Comparison of ENCODE assay signal across 26 cellular contexts in genomic region chr7:132122901-132123300, GRCh38.
DNase-seq lines count a peak whose midpoint lies in the region; ATAC-seq, FAIRE-seq and TF ChIP-seq lines count a peak whose summit lies in the region.
"Had no signal": no experiment of that assay in that cellular context is flagged by ENCODE, and none has a peak within 500 bp of the region (broad histone marks: within the 10 kb centered on the region; RNA-seq: fewer than 3 reads in every experiment).

No MANE protein-coding gene starts in this region.

- intact Hi-C loops in IMR-90 (cut with micrococcal nuclease): no loop called here

- FAIRE-seq in H1 (lab: Jason Lieb, UNC): no peak
- FAIRE-seq: A204.1, GM12878, GM12892, GM18507 had no signal

- no peak overlapping the region for H3K56ac ChIP-seq in IMR-90 (ENCODE audit: extremely low read depth, insufficient read depth, low read length)
- no peak overlapping the region for H3K56ac ChIP-seq in H1 (replicated peaks; ENCODE audit: insufficient read length, low read depth, low read length)

- peaks cover 3% of the 10 kb centered on the region for H3K36me3 Mint-ChIP-seq in chondrocyte (ENCODE audit: low read depth)
- H3K36me3 Mint-ChIP-seq: CD14-positive monocyte; CD4-positive, alpha-beta memory T cell; CD4-positive, CD25-positive, alpha-beta regulatory T cell; CD8-positive, alpha-beta memory T cell had no signal

- DNase-seq in IMR-90 (no peak), H1 (ENCODE audit: low read depth in 1 of 2, low spot score in 2 of 2) (no peak), neuronal stem cell (ENCODE audit: low spot score) (no peak), chondrocyte (ENCODE audit: low spot score) (no peak)
- no peak for DNase-seq in activated CD4-positive, alpha-beta T cell treated with anti-CD3 and anti-CD28 coated beads, Interleukin-2, amount 50 U/mL, for 4 hours
- DNase-seq: 8988T; ACHN; BE2C; C1 segment of cervical spinal cord; CD4-positive, alpha-beta memory T cell; CD4-positive, CD25-positive, alpha-beta regulatory T cell; CD8-positive, alpha-beta memory T cell; COR-L47; DMS 273 treated with DMSO at 0.1 percent for 48 hours; DMS153; DMS53; DMS79; DND-41; EL; GDM1 had no signal

- no TSS peak for BruUV-seq in IMR-90 (replicated peaks; lab: Mats Ljungman, UMichigan)

- no peak overlapping the region for H2BK15ac ChIP-seq in IMR-90 (ENCODE audit: low read depth, low read length)
- H2BK15ac ChIP-seq in H1 (ENCODE audit: low read length): no peak overlapping the region; the same call in 1 of the 2 replicates
- no peak overlapping the region for H2BK15ac ChIP-seq in neuronal stem cell (ENCODE audit: low read length)

- no CpG with 5 or more reads among the region's 6 CpGs for whole genome bisulfite sequencing in IMR-90 (ENCODE audit: extremely low coverage in 2 of 2, insufficient read length in 1 of 2), 2 experiments
- WGBS in H1 (ENCODE audit: extremely low coverage in 1 of 2, insufficient coverage in 1 of 2, insufficient read length in 1 of 2, insufficient replicate concordance in 2 of 2, low coverage in 1 of 2, low lambda C conversion rate in 2 of 2, missing lambda C conversion rate in 1 of 2), 2 experiments: 91% methylated on average over 6 of the region's 6 CpGs; no CpG with 5 or more reads in 1 of the 2 experiments
- no CpG with 5 or more reads among the region's 6 CpGs for WGBS in neuronal stem cell (ENCODE audit: extremely low coverage in 2 of 2, insufficient read length in 2 of 2, insufficient replicate concordance in 1 of 2), 2 donors

- H3K36me3 ChIP-seq in IMR-90 (ENCODE audit: control insufficient read depth, insufficient read depth, low read length): no peaks in the 10 kb centered on the region
- no peaks in the 10 kb centered on the region for H3K36me3 ChIP-seq in H1 (ENCODE audit: control insufficient read depth in 2 of 4, insufficient read depth in 4 of 4, low read length in 3 of 4)
- H3K36me3 ChIP-seq in neuronal stem cell (replicated peaks in 1 of 2; ENCODE audit: control insufficient read depth in 2 of 2, insufficient read depth in 2 of 2, low read length in 2 of 2): no peaks in the 10 kb centered on the region
- H3K36me3 ChIP-seq: BE2C, BLaER1 had no signal

- H2AFZ ChIP-seq in IMR-90 (replicated peaks; ENCODE audit: low read length, poor library complexity) (peak overlapping the region; percentile 51), H1 (ENCODE audit: low read length) (0 out of 2 replicates have a peak overlapping the region, but pooled peaks have one; percentile 29), neuronal stem cell (ENCODE audit: low read length) (no peak overlapping the region)

- peaks cover 6% of the 10 kb centered on the region for H3K4me1 Mint-ChIP-seq in chondrocyte (ENCODE audit: low read depth)
- H3K4me1 Mint-ChIP-seq: CD14-positive monocyte; CD4-positive, alpha-beta memory T cell; CD4-positive, CD25-positive, alpha-beta regulatory T cell; CD8-positive, alpha-beta memory T cell had no signal

- no peak overlapping the region for H3K27ac Mint-ChIP-seq in chondrocyte (ENCODE audit: unreplicated experiment)
- H3K27ac Mint-ChIP-seq: CD14-positive monocyte; CD4-positive, alpha-beta memory T cell; CD4-positive, CD25-positive, alpha-beta regulatory T cell; CD8-positive, alpha-beta memory T cell had no signal

- H4K8ac ChIP-seq in IMR-90 (ENCODE audit: low read depth in 2 of 2, low read length in 2 of 2): no peak overlapping the region
- H4K8ac ChIP-seq in H1 (ENCODE audit: extremely low read depth, insufficient read depth, low read length): no peak overlapping the region
- H4K8ac ChIP-seq in neuronal stem cell (ENCODE audit: low read depth, low read length): no peak overlapping the region

- TF ChIP-seq POLR2A in IMR-90 (IDR thresholded peaks at IDR 0.05; ENCODE audit: low read depth, low read length) (no peak), H1 (IDR thresholded peaks at IDR 0.05; ENCODE audit: control extremely low read depth in 1 of 2, low read depth in 2 of 2, low read length in 2 of 2) (no peak)

- no peak overlapping the region for H4K91ac ChIP-seq in IMR-90 (ENCODE audit: insufficient read depth, low read depth, low read length)
- no peak overlapping the region for H4K91ac ChIP-seq in H1 (replicated peaks; ENCODE audit: insufficient read length, low read length)
- no peak overlapping the region for H4K91ac ChIP-seq in neuronal stem cell (ENCODE audit: low read depth, low read length, poor library complexity)

- dilution Hi-C loops in IMR-90 (cut with HindIII; ENCODE audit: low sequenced_read_pairs, unreplicated experiment): no loop called here

- no peaks in the 10 kb centered on the region; the same call in 1 of the 2 replicates for H3K27me3 ChIP-seq in IMR-90 (ENCODE audit: control insufficient read depth, insufficient read depth, low read length)
- no peaks in the 10 kb centered on the region for H3K27me3 ChIP-seq in H1 (replicated peaks in 1 of 4; ENCODE audit: control insufficient read depth in 3 of 4, extremely low read depth in 1 of 4, insufficient read depth in 3 of 4, low read length in 3 of 4)
- no peaks in the 10 kb centered on the region for H3K27me3 ChIP-seq in neuronal stem cell (ENCODE audit: control insufficient read depth in 3 of 3, insufficient read depth in 3 of 3, low read depth in 1 of 3, low read length in 3 of 3)
- H3K27me3 ChIP-seq: BE2C, BLaER1 had no signal

- TF ChIP-seq EP300 in H1 (IDR thresholded peaks at IDR 0.05; ENCODE audit: borderline replicate concordance in 1 of 2, low read depth in 2 of 2, low read length in 2 of 2): no peak

- H2BK20ac ChIP-seq in IMR-90 (ENCODE audit: low read depth, low read length) (no peak overlapping the region), H1 (ENCODE audit: low read length) (peak overlapping the region; percentile 21; the same call in 1 of the 2 replicates)

- H4K5ac ChIP-seq in IMR-90 (ENCODE audit: low read depth, low read length) (no peak overlapping the region), H1 (ENCODE audit: insufficient read length, low read depth, low read length) (no peak overlapping the region)

- no peak overlapping the region for H2AK9ac ChIP-seq in IMR-90 (replicated peaks; ENCODE audit: low read depth, low read length, poor library complexity)

- no peak overlapping the region for H3K4me3 ChIP-seq in IMR-90 (ENCODE audit: insufficient read depth, low read depth, low read length)
- no peak overlapping the region for H3K4me3 ChIP-seq in H1 (ENCODE audit: extremely low read depth in 1 of 4, insufficient read depth in 2 of 4, low read depth in 3 of 4, low read length in 4 of 4)
- H3K4me3 ChIP-seq in neuronal stem cell (ENCODE audit: low read length in 2 of 2): no peak overlapping the region
- H3K4me3 ChIP-seq: BLaER1, GM12878 had no signal

- H3K79me1 ChIP-seq in IMR-90 (ENCODE audit: low read depth in 1 of 2, low read length in 2 of 2) (no peaks in the 10 kb centered on the region), H1 (ENCODE audit: low read depth, low read length) (no peaks in the 10 kb centered on the region), neuronal stem cell (ENCODE audit: low read depth, low read length) (no peaks in the 10 kb centered on the region)

- no peak overlapping the region for H3K23ac ChIP-seq in IMR-90 (ENCODE audit: low read depth, low read length)
- H3K23ac ChIP-seq in H1 (ENCODE audit: insufficient read length): no peak overlapping the region
- no peak overlapping the region for H3K23ac ChIP-seq in neuronal stem cell (ENCODE audit: low read depth, low read length, poor library complexity)

- no peaks in the 10 kb centered on the region for H3K9me3 Mint-ChIP-seq in chondrocyte (ENCODE audit: low read depth)

- H2BK120ac ChIP-seq in IMR-90 (ENCODE audit: low read depth, low read length) (no peak overlapping the region), H1 (replicated peaks; ENCODE audit: low read depth, low read length) (no peak overlapping the region), neuronal stem cell (ENCODE audit: low read depth, low read length) (no peak overlapping the region)

- no peak overlapping the region for H3K18ac ChIP-seq in IMR-90 (ENCODE audit: low read depth, low read length)
- H3K18ac ChIP-seq in H1 (ENCODE audit: extremely low read depth, low read length): no peak overlapping the region
- H3K18ac ChIP-seq in neuronal stem cell (ENCODE audit: low read length): no peak overlapping the region

- peaks cover 2% of the 10 kb centered on the region; the same call in 1 of the 2 replicates for H3K23me2 ChIP-seq in H1 (ENCODE audit: low read depth, low read length)

- H3K27ac ChIP-seq in IMR-90 (ENCODE audit: insufficient read depth, low read length): no peak overlapping the region
- H3K27ac ChIP-seq in H1 (ENCODE audit: low read depth, low read length): no peak overlapping the region
- H3K27ac ChIP-seq in neuronal stem cell (replicated peaks; ENCODE audit: low read length): no peak overlapping the region
- H3K27ac ChIP-seq: BLaER1 had no signal

- H3K4ac ChIP-seq in IMR-90 (ENCODE audit: low read depth, low read length): no peak overlapping the region
- H3K4ac ChIP-seq in H1 (replicated peaks; ENCODE audit: insufficient read length, low read depth, low read length): no peak overlapping the region
- no peak overlapping the region for H3K4ac ChIP-seq in neuronal stem cell (ENCODE audit: low read length)

- no peak overlapping the region for H2BK5ac ChIP-seq in IMR-90 (ENCODE audit: low read depth, low read length, poor library complexity, severe bottlenecking)
- H2BK5ac ChIP-seq in H1 (ENCODE audit: low read depth, low read length): no peak overlapping the region
- H2BK5ac ChIP-seq in neuronal stem cell (ENCODE audit: low read length): no peak overlapping the region

- H3K27me3 Mint-ChIP-seq in chondrocyte (ENCODE audit: low read depth): no peaks in the 10 kb centered on the region

- H2BK12ac ChIP-seq in H1 (ENCODE audit: low read depth, low read length): no peak overlapping the region
- no peak overlapping the region for H2BK12ac ChIP-seq in neuronal stem cell (ENCODE audit: low read length)

- TF ChIP-seq RAD21 in IMR-90 (IDR thresholded peaks at IDR 0.05; ENCODE audit: low read length): no peak
- TF ChIP-seq RAD21 in H1 (IDR thresholded peaks at IDR 0.05 in 1 of 2, conservative IDR thresholded peaks at IDR 0.05 in 1 of 2; ENCODE audit: low read depth in 2 of 2, low read length in 2 of 2): no peak

- no peak overlapping the region for H3K14ac ChIP-seq in IMR-90 (replicated peaks; ENCODE audit: low read depth, low read length)
- H3K14ac ChIP-seq in H1 (ENCODE audit: insufficient read length): no peak overlapping the region
- H3K14ac ChIP-seq in neuronal stem cell (ENCODE audit: low read length): no peak overlapping the region

- H3K4me2 ChIP-seq in IMR-90 (ENCODE audit: low read depth, low read length) (no peak overlapping the region), H1 (ENCODE audit: insufficient read depth in 1 of 2, low read depth in 2 of 2, low read length in 2 of 2) (no peak overlapping the region), neuronal stem cell (ENCODE audit: insufficient read depth, low read length, poor library complexity, severe bottlenecking) (no peak overlapping the region)
- H3K4me2 ChIP-seq: BLaER1 had no signal

- H3K9me1 ChIP-seq in IMR-90 (ENCODE audit: insufficient read depth, low read length): no peaks in the 10 kb centered on the region

- H2AK5ac ChIP-seq in IMR-90 (ENCODE audit: low read depth, low read length): no peak overlapping the region
- no peak overlapping the region for H2AK5ac ChIP-seq in H1 (ENCODE audit: low read depth, low read length)
- H2AK5ac ChIP-seq in neuronal stem cell (ENCODE audit: low read depth, low read length): peak overlapping the region; percentile 6

- H3K79me2 ChIP-seq in H1 (ENCODE audit: control insufficient read depth in 1 of 2, insufficient read depth in 2 of 2, low read length in 2 of 2): no peaks in the 10 kb centered on the region

- POLR2A ChIA-PET in IMR-90 (lab: Charles Lee; ENCODE audit: unreplicated experiment) (no interaction called here), H1 (lab: Charles Lee; ENCODE audit: partially characterized antibody) (no interaction called here)

- TF ChIP-seq CTCF in IMR-90 (conservative IDR thresholded peaks at IDR 0.05; ENCODE audit: low read depth, low read length): no peak
- no peak for TF ChIP-seq CTCF in H1 (IDR thresholded peaks at IDR 0.05; ENCODE audit: control extremely low read depth in 1 of 3, insufficient read depth in 1 of 3, low read depth in 1 of 3, low read length in 3 of 3)
- TF ChIP-seq CTCF in chondrocyte (IDR thresholded peaks at IDR 0.05): no peak

- CTCF ChIA-PET in IMR-90 (lab: Yijun Ruan, JAX): no interaction called here
- CTCF ChIA-PET in H1 (lab: Charles Lee; ENCODE audit: partially characterized antibody): interaction anchor here (0.6 to 1.2 kb wide), 3 partner anchors 12 to 275 kb away, joined by 3 read pairs; no protein-coding TSS in a partner anchor

- no peaks in the 10 kb centered on the region for H3K4me1 ChIP-seq in IMR-90 (ENCODE audit: control insufficient read depth, insufficient read depth, low read length)
- H3K4me1 ChIP-seq in H1 (replicated peaks in 1 of 4; ENCODE audit: control insufficient read depth in 3 of 4, insufficient read depth in 4 of 4, low read length in 3 of 4): peaks cover 0 to 8% (median under 1%) of the 10 kb centered on the region in 4 experiments; a peak in 4 of 7 replicates
- H3K4me1 ChIP-seq in neuronal stem cell (ENCODE audit: control insufficient read depth in 2 of 2, insufficient read depth in 1 of 2, low read depth in 1 of 2, low read length in 2 of 2): peaks cover 0 to 2% of the 10 kb centered on the region in 2 donors
- H3K4me1 ChIP-seq: BE2C, BLaER1 had no signal

- H4K20me1 ChIP-seq in IMR-90 (ENCODE audit: insufficient read depth, low read length): no peaks in the 10 kb centered on the region
- H4K20me1 ChIP-seq in H1 (replicated peaks in 1 of 2; ENCODE audit: control insufficient read depth in 1 of 2, insufficient read depth in 2 of 2, low read length in 2 of 2): no peaks in the 10 kb centered on the region
- H4K20me1 ChIP-seq: BLaER1 had no signal

- no peaks in the 10 kb centered on the region for H3K9me3 ChIP-seq in IMR-90 (ENCODE audit: control insufficient read depth, insufficient read depth, low read length)
- H3K9me3 ChIP-seq in H1 (ENCODE audit: insufficient read depth in 2 of 2, low read depth in 1 of 2, low read length in 1 of 2): no peaks in the 10 kb centered on the region
- H3K9me3 ChIP-seq in neuronal stem cell (replicated peaks in 1 of 2; ENCODE audit: control insufficient read depth in 2 of 2, insufficient read depth in 1 of 2, low read depth in 1 of 2, low read length in 2 of 2): no peaks in the 10 kb centered on the region
- H3K9me3 ChIP-seq: BE2C, BLaER1 had no signal

- in situ Hi-C loops in IMR-90 (cut with MboI; ENCODE audit: low sequenced_read_pairs): no loop called here

- H3K9ac ChIP-seq in IMR-90 (ENCODE audit: low read depth, low read length) (no peak overlapping the region), H1 (replicated peaks in 1 of 4; ENCODE audit: extremely low read depth in 1 of 4, low read depth in 3 of 4, low read length in 3 of 4) (no peak overlapping the region), neuronal stem cell (ENCODE audit: low read depth, low read length, poor library complexity) (no peak overlapping the region)
- H3K9ac ChIP-seq: BLaER1 had no signal

- ATAC-seq in IMR-90 (ENCODE audit: low read depth): no peak
- ATAC-seq: GM12878 had no signal

- H3K4me3 Mint-ChIP-seq in chondrocyte (ENCODE audit: unreplicated experiment): no peak overlapping the region
- H3K4me3 Mint-ChIP-seq: CD14-positive monocyte; CD4-positive, alpha-beta memory T cell; CD4-positive, CD25-positive, alpha-beta regulatory T cell; CD8-positive, alpha-beta memory T cell had no signal
